Comparison of ENCODE assay signal across 8 cellular contexts in the genomic region with DNA sequence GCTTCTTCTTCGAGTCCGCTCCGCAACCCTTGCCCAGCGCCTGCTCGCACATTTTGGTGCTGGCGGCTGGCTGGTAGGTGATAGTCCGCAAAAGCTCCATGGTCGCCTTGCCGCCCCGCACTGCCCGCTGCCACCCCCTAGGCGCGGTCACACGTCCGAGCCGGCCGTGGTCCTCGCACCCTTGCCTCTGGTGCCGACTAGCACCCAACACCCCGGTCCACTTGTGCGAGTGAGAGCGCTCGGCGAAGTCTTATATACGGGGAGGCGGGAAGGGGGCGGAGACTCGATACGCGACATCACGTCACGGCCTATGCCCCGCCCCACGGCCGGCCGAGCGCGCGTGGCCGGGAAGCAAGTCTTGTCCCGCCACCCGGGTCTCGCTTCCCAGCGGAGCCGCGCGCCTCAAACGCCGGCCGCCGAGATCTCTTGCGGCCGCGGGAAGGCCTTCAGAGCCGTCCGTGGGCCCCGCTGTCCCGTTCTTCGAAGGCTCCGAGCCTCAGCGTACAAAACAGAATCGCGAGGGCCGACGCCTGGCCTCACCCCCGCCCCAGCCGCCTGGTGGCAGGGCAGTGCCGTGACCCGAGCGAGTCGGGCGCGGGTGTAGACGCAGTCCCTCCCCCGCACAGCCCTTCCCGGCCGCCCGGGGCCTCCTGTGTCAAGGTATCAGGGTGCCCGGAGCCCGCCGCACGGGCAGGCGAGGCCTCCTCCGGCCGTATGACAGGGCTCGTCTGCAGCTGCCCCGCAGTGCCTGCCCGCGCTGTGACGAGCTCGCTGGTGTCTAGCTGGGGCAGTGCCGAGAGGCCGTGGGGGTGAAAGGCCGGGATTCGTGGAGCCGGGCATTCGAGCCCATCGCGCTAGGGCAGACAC. TPM values are rescaled to one million over a fixed set of nuclear protein-coding genes. Genes with fewer than 3 reads are reported as not detected.
DNase-seq lines count a peak whose midpoint lies in the region; ATAC-seq, FAIRE-seq and TF ChIP-seq lines count a peak whose summit lies in the region.

A gene (minus strand): TSS at position 227 of the 867 bp plus-strand sequence. CDS start 127 bp downstream, at position 100.

- H3K27me3 ChIP-seq in right lobe of liver = no peaks in the 10 kb centered on the region

- H3K4me1 ChIP-seq in right lobe of liver = peaks cover 0 to 12% (median 0%) of the 10 kb centered on the region in 4 donors

- peak; percentile 100 for TF ChIP-seq POLR2A in right lobe of liver (IDR thresholded peaks at IDR 0.05)

- ATAC-seq in HG02970 (IDR thresholded peaks at IDR 0.05; ENCODE audit: low FRiP score, unreplicated experiment) (peak; percentile 79), right lobe of liver (peak; percentile 81 to 89 (median 85))

- DNase-seq in A172 (ENCODE audit: low spot score) = peak; percentile 83
- DNase-seq in GM18507 (ENCODE audit: extremely low spot score, insufficient read length, low read depth) = peak; percentile 60
- DNase-seq in NCI-H345 treated with DMSO at 0.1 percent for 48 hours (lab: John Stamatoyannopoulos, UW; ENCODE audit: unreplicated experiment) = peak; percentile 57
- DNase-seq in activated CD4-positive, alpha-beta T cell treated with anti-CD3 and anti-CD28 coated beads, Interleukin-2, amount 50 U/mL, for 4 hours = peak; percentile 91 to 93
- peak; percentile 86 to 94 for DNase-seq in dermis microvascular lymphatic vessel endothelial cell (ENCODE audit: low read depth in 2 of 2)
- peak; percentile 96 to 97 (median 97) for DNase-seq in right lobe of liver
- peak; percentile 90 for DNase-seq in stimulated activated CD4-positive, alpha-beta T cell treated with anti-CD3 and anti-CD28 coated beads, Interleukin-4, amount 100 ng/mL, for 24 hours

- H3K9me3 ChIP-seq in right lobe of liver = no peaks in the 10 kb centered on the region

- FAIRE-seq in GM18507 (lab: Jason Lieb, UNC) = peak; percentile 64

- peak in 3 of 4 donors; percentile 6 to 77 (median 13) for TF ChIP-seq CTCF in right lobe of liver (IDR thresholded peaks at IDR 0.05)

- H3K27ac ChIP-seq in right lobe of liver = peak within 1 kb of the TSS; percentile 98 to 100 (median 99)

- WGBS in right lobe of liver (ENCODE audit: insufficient coverage, low coverage, low lambda C conversion rate, missing lambda C conversion rate) = 0% methylated on average over 11 of the region's 99 CpGs

- peak within 1 kb of the TSS; percentile 80 to 89 (median 85) for H3K4me3 ChIP-seq in right lobe of liver

- peaks cover 0 to 26% (median 12%) of the 10 kb centered on the region in 4 donors for H3K36me3 ChIP-seq in right lobe of liver

- intact Hi-C loops in right lobe of liver (cut with DNase I) = loop anchor here (10.0 kb wide), 3 partner anchors 675 to 1155 kb away; no protein-coding TSS in a partner anchor

RNA-seq across cellular contexts. Expression of the gene that starts here (rescaled TPM):
- total RNA-seq in A172 (2014; rRNA removed; shearing (Covaris generic)) = 381 and 541 TPM in 2 replicates
- total RNA-seq in dermis microvascular lymphatic vessel endothelial cell (428 and 578 TPM in 2 replicates), right lobe of liver (10 to 100 TPM in 5 of 6 experiments, 1 to 10 TPM in 1; 9.3 to 54.7 (median 22.8) TPM)

Comparison
In these comparisons a context has a peak if more than half of its experiments do, and no peak if none do; other contexts are left out.
1. Peak in every context shown above with its lines: DNase-seq, ATAC-seq, H3K4me3 ChIP-seq and H3K27ac ChIP-seq.